ENCODE assay signal across 1 cellular context in the genomic region with DNA sequence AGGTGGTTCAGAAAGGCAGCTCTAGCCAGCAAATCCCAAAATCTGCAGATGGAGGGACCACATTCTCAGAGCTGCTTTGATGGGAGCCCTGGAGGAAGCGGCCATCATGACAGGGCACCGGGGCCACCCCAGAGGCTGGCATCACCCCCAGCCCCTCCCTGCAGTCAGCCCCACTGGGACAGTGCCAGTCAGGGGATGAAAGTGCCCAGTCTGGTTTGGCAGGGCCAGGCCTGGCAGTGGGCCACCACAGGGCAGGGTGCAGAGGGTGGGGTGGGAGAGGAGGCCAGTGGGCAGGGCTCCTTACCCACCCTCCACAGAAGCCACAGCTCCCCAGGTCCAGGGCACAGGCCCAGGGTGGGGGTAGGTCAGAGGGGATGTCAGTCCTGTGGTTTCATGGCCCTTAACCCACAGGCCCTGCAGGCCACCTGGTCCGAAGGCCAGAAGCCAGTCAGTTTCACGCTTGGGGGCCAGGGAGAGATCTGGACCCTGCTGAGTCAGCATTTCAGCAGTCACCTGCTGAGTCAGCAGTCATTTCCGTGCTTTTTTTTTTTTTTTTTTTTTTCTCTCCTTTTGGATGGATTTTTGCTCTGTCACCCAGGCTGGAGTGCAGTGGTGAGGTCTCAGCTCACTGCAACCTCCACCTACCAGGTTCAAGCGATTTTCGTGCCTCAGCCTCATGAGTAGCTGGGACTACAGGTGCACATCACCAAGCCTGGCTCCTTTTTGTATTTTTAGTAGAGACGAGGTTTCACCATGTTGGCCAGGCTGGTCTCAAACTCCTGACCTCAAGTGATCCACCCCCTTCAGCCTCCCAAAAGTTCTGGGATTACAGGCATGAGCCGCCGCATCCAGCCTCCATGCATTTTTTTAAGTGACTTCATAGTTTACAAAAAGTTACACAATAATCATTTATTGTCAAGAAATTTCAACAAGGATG.
TF ChIP-seq lines count a peak whose summit lies in the region.

No MANE protein-coding gene starts in this region.

TF ChIP-seq in K562, 482 proteins besides CTCF, POLR2A, EP300 and RAD21 (continued from another document and continues in another):
- TF ChIP-seq, protein P1, sequence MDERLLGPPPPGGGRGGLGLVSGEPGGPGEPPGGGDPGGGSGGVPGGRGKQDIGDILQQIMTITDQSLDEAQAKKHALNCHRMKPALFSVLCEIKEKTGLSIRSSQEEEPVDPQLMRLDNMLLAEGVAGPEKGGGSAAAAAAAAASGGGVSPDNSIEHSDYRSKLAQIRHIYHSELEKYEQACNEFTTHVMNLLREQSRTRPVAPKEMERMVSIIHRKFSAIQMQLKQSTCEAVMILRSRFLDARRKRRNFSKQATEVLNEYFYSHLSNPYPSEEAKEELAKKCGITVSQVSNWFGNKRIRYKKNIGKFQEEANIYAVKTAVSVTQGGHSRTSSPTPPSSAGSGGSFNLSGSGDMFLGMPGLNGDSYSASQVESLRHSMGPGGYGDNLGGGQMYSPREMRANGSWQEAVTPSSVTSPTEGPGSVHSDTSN (CRISPR knock-in tag; IDR thresholded peaks at IDR 0.05; ENCODE audit: low read depth) = no peak
- TF ChIP-seq, protein P1 (tag; conservative IDR thresholded peaks at IDR 0.05; ENCODE audit: low read depth) = 0 out of 2 replicates have a peak, but pooled peaks have one; percentile 7
- TF ChIP-seq TRIM28 (IDR thresholded peaks at IDR 0.05) (0 out of 2 replicates have a peak, but pooled peaks have one; percentile 41), LARP7 (IDR thresholded peaks at IDR 0.05) (0 out of 2 replicates have a peak, but pooled peaks have one; percentile 27), SUPT5H (IDR thresholded peaks at IDR 0.05) (peak; percentile 63), NBN (IDR thresholded peaks at IDR 0.05; ENCODE audit: low read depth) (peak; percentile 51; the same call in 1 of the 2 replicates), ZBTB7A (IDR thresholded peaks at IDR 0.05; ENCODE audit: borderline replicate concordance, control insufficient read depth, low read depth, low read length) (peak; percentile 81; the same call in 1 of the 2 replicates), SAP30 (IDR thresholded peaks at IDR 0.05; ENCODE audit: borderline replicate concordance, insufficient read depth, low read depth, low read length, poor library complexity, severe bottlenecking) (no peak), POLR2G (IDR thresholded peaks at IDR 0.05; ENCODE audit: low read depth, low read length) (peak; percentile 81), MAZ (CRISPR knock-in tag; conservative IDR thresholded peaks at IDR 0.05 in 1 of 2, IDR thresholded peaks at IDR 0.05 in 1 of 2) (0 out of 4 replicates have a peak, but pooled peaks of 1 of the 2 experiments have one; percentile 27), SMC3 (conservative IDR thresholded peaks at IDR 0.05; ENCODE audit: insufficient read depth, low read depth, low read length) (no peak), NFE2L1 (tag; IDR thresholded peaks at IDR 0.05; ENCODE audit: borderline replicate concordance, low read depth) (peak; percentile 55), TEAD4 (IDR thresholded peaks at IDR 0.05; ENCODE audit: low read length) (0 out of 2 replicates have a peak, but pooled peaks have one; percentile 9), TEAD4 (CRISPR knock-in tag; IDR thresholded peaks at IDR 0.05; ENCODE audit: borderline replicate concordance) (no peak), GABPA (tag; conservative IDR thresholded peaks at IDR 0.05; ENCODE audit: low read depth) (0 out of 2 replicates have a peak, but pooled peaks have one; percentile 23), POLR2AphosphoS2 (IDR thresholded peaks at IDR 0.05; ENCODE audit: low read length) (peak; percentile 72; the same call in 1 of the 2 replicates), POLR2B (IDR thresholded peaks at IDR 0.05; ENCODE audit: low read depth, partially characterized antibody) (peak; percentile 43), TBL1XR1 (IDR thresholded peaks at IDR 0.05; ENCODE audit: low read length in 2 of 2) (peak in 1 of 2 experiments; percentile 56; a peak in 1 of 4 replicates), MAFF (IDR thresholded peaks at IDR 0.05; ENCODE audit: low read length) (peak; percentile 100), MYC (IDR thresholded peaks at IDR 0.05; ENCODE audit: low read depth, low read length) (0 out of 2 replicates have a peak, but pooled peaks have one; percentile 10), MYC (CRISPR knock-in tag; IDR thresholded peaks at IDR 0.05; ENCODE audit: borderline replicate concordance, low read depth) (no peak), ELF1 (tag; IDR thresholded peaks at IDR 0.05) (0 out of 2 replicates have a peak, but pooled peaks have one; percentile 21), NFXL1 (CRISPR knock-in tag; IDR thresholded peaks at IDR 0.05) (no peak), MYNN (IDR thresholded peaks at IDR 0.05) (peak; percentile 68; the same call in 1 of the 2 replicates), MYNN (CRISPR knock-in tag; IDR thresholded peaks at IDR 0.05) (no peak), ZNF431 (CRISPR knock-in tag; IDR thresholded peaks at IDR 0.05) (no peak), SETDB1 (IDR thresholded peaks at IDR 0.05; ENCODE audit: low read length) (no peak)
- TF ChIP-seq, protein P2, sequence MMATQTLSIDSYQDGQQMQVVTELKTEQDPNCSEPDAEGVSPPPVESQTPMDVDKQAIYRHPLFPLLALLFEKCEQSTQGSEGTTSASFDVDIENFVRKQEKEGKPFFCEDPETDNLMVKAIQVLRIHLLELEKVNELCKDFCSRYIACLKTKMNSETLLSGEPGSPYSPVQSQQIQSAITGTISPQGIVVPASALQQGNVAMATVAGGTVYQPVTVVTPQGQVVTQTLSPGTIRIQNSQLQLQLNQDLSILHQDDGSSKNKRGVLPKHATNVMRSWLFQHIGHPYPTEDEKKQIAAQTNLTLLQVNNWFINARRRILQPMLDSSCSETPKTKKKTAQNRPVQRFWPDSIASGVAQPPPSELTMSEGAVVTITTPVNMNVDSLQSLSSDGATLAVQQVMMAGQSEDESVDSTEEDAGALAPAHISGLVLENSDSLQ (IDR thresholded peaks at IDR 0.05) = peak; percentile 53
- TF ChIP-seq, protein P3, sequence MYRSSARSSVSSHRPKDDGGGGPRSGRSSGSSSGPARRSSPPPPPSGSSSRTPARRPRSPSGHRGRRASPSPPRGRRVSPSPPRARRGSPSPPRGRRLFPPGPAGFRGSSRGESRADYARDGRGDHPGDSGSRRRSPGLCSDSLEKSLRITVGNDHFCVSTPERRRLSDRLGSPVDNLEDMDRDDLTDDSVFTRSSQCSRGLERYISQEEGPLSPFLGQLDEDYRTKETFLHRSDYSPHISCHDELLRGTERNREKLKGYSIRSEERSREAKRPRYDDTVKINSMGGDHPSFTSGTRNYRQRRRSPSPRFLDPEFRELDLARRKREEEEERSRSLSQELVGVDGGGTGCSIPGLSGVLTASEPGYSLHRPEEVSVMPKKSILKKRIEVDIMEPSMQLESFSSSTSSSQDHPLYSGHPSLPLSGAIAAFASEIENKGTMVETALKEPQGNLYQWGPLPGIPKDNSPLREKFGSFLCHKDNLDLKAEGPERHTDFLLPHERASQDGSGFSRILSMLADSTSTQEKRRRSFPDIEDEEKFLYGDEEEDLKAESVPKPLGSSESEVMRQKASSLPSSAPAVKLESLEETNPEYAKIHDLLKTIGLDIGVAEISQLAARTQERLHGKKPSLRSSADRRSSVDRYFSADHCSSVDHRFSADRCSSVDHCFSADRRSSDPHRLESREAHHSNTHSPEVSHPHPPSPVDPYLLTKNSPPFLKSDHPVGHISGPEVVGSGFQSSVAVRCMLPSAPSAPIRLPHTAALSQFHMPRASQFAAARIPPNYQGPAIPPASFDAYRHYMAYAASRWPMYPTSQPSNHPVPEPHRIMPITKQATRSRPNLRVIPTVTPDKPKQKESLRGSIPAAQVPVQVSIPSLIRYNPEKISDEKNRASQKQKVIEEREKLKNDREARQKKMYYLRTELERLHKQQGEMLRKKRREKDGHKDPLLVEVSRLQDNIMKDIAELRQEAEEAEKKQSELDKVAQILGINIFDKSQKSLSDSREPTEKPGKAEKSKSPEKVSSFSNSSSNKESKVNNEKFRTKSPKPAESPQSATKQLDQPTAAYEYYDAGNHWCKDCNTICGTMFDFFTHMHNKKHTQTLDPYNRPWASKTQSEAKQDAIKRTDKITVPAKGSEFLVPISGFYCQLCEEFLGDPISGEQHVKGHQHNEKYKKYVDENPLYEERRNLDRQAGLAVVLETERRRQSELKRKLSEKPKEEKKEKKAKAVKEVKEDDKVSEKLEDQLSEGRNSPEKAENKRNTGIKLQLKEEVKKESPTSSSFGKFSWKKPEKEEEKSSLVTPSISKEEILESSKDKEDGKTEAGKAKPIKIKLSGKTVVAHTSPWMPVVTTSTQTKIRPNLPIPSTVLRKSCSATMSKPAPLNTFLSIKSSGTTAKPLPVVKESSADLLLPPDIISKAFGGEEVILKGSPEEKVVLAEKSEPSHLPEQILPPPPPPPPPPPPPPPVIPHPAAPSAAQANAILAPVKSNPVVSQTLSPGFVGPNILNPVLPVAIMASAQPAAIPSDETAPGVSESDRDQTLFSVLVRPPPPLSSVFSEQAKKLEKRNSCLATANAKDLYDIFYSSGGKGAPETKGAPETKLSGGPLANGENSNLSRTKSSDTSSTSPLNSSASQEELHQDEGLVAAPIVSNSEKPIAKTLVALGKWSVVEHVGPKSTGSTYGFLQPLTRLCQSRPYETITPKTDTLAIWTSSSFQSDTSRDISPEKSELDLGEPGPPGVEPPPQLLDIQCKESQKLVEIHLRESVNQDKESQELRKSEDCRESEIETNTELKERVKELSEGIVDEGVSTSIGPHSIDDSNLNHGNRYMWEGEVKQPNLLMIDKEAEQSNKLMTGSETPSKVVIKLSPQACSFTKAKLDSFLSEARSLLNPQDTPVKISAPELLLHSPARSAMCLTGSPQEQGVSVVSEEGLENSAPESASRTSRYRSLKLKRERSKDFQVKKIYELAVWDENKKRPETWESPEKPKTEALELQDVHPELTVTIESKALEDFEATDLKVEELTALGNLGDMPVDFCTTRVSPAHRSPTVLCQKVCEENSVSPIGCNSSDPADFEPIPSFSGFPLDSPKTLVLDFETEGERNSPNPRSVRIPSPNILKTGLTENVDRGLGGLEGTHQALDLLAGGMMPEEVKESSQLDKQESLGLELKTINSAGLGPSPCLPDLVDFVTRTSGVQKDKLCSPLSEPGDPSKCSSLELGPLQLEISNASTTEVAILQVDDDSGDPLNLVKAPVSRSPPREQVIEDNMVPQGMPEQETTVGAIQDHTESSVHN (IDR thresholded peaks at IDR 0.05; ENCODE audit: borderline replicate concordance in 1 of 2, low read depth in 1 of 2) = peak in 1 of 2 experiments; percentile 60; a peak in 1 of 4 replicates
- TF ChIP-seq, protein P4, sequence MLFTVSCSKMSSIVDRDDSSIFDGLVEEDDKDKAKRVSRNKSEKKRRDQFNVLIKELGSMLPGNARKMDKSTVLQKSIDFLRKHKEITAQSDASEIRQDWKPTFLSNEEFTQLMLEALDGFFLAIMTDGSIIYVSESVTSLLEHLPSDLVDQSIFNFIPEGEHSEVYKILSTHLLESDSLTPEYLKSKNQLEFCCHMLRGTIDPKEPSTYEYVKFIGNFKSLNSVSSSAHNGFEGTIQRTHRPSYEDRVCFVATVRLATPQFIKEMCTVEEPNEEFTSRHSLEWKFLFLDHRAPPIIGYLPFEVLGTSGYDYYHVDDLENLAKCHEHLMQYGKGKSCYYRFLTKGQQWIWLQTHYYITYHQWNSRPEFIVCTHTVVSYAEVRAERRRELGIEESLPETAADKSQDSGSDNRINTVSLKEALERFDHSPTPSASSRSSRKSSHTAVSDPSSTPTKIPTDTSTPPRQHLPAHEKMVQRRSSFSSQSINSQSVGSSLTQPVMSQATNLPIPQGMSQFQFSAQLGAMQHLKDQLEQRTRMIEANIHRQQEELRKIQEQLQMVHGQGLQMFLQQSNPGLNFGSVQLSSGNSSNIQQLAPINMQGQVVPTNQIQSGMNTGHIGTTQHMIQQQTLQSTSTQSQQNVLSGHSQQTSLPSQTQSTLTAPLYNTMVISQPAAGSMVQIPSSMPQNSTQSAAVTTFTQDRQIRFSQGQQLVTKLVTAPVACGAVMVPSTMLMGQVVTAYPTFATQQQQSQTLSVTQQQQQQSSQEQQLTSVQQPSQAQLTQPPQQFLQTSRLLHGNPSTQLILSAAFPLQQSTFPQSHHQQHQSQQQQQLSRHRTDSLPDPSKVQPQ (CRISPR knock-in tag; IDR thresholded peaks at IDR 0.05; ENCODE audit: borderline replicate concordance) = no peak
- TF ChIP-seq, protein P5, sequence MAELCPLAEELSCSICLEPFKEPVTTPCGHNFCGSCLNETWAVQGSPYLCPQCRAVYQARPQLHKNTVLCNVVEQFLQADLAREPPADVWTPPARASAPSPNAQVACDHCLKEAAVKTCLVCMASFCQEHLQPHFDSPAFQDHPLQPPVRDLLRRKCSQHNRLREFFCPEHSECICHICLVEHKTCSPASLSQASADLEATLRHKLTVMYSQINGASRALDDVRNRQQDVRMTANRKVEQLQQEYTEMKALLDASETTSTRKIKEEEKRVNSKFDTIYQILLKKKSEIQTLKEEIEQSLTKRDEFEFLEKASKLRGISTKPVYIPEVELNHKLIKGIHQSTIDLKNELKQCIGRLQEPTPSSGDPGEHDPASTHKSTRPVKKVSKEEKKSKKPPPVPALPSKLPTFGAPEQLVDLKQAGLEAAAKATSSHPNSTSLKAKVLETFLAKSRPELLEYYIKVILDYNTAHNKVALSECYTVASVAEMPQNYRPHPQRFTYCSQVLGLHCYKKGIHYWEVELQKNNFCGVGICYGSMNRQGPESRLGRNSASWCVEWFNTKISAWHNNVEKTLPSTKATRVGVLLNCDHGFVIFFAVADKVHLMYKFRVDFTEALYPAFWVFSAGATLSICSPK (IDR thresholded peaks at IDR 0.05; ENCODE audit: borderline replicate concordance) = no peak
- TF ChIP-seq, protein P6, sequence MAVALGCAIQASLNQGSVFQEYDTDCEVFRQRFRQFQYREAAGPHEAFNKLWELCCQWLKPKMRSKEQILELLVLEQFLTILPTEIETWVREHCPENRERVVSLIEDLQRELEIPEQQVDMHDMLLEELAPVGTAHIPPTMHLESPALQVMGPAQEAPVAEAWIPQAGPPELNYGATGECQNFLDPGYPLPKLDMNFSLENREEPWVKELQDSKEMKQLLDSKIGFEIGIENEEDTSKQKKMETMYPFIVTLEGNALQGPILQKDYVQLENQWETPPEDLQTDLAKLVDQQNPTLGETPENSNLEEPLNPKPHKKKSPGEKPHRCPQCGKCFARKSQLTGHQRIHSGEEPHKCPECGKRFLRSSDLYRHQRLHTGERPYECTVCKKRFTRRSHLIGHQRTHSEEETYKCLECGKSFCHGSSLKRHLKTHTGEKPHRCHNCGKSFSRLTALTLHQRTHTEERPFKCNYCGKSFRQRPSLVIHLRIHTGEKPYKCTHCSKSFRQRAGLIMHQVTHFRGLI (CRISPR knock-in tag; IDR thresholded peaks at IDR 0.05) = no peak
